In the genomic region with DNA sequence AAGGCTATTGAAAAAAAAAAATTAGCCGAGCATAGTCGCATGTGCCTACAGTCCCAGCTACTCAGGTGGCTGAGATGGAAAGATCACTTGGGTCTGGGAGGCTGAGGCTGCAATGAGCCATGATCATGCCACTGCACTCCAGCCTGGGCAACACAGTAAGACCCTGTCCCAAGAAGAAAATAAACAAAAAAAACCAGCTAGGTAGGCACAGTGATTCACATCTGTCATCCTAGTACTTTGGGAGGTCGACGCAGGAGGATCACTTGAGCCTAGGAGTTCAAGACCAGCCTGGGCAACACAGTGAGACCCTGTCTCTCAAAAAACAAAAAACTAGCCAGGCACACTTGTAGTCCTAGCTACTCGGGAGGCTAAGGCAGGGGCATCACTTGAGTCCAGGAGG, we compare ENCODE assay signal across 19 cellular contexts. TPM values are rescaled to one million over a fixed set of nuclear protein-coding genes. Genes with fewer than 3 reads are reported as not detected.
"Had no signal": no experiment of that assay in that cellular context is flagged by ENCODE, and none has a peak within 500 bp of the region (broad histone marks: within the 10 kb centered on the region; RNA-seq: fewer than 3 reads in every experiment).

No MANE protein-coding gene starts in this region.

- DNase-seq: effector memory CD4-positive, alpha-beta T cell; heart left ventricle; hypothalamus; mammary epithelial cell; naive thymus-derived CD4-positive, alpha-beta T cell; small intestine; stimulated activated CD4-positive, alpha-beta T cell treated with anti-CD3 and anti-CD28 coated beads, Interleukin-2, amount 100 ng/mL, for 48 hours; tibial artery; upper lobe of right lung had no signal

- H3K27me3 Mint-ChIP-seq: naive thymus-derived CD4-positive, alpha-beta T cell; stimulated activated naive CD8-positive, alpha-beta T cell treated with anti-CD3 and anti-CD28 coated beads, Interleukin-15, Interleukin-2, amounts not matched to agents 100 ng/mL and 50 ng/mL, for 24 hours had no signal

- H3K27ac Mint-ChIP-seq: stimulated activated naive CD8-positive, alpha-beta T cell treated with anti-CD3 and anti-CD28 coated beads, Interleukin-15, Interleukin-2, amounts not matched to agents 100 ng/mL and 50 ng/mL, for 24 hours had no signal

- H3K9me3 ChIP-seq: heart left ventricle, neutrophil, right atrium auricular region, tibial artery, upper lobe of right lung, vagina had no signal

- FAIRE-seq: endometrium, frontal cortex, islet of Langerhans, small intestine had no signal

- H3K27me3 ChIP-seq: heart left ventricle, neutrophil, right atrium auricular region, tibial artery, upper lobe of right lung, vagina had no signal

- H3K27ac ChIP-seq: heart left ventricle, neutrophil, right atrium auricular region, tibial artery, upper lobe of right lung, vagina had no signal

- H3K4me3 Mint-ChIP-seq: naive thymus-derived CD4-positive, alpha-beta T cell; stimulated activated naive CD8-positive, alpha-beta T cell treated with anti-CD3 and anti-CD28 coated beads, Interleukin-15, Interleukin-2, amounts not matched to agents 100 ng/mL and 50 ng/mL, for 24 hours had no signal

- ATAC-seq: esophagus mucosa; heart left ventricle; naive thymus-derived CD4-positive, alpha-beta T cell; upper lobe of right lung had no signal

- H3K4me3 ChIP-seq: heart left ventricle, right atrium auricular region, tibial artery, upper lobe of right lung, vagina had no signal

- H3K9me3 Mint-ChIP-seq: stimulated activated naive CD8-positive, alpha-beta T cell treated with anti-CD3 and anti-CD28 coated beads, Interleukin-15, Interleukin-2, amounts not matched to agents 100 ng/mL and 50 ng/mL, for 24 hours had no signal

- H3K4me1 ChIP-seq: upper lobe of right lung had no signal

RNA-seq across cellular contexts. Expression of gene MMP19, which starts 33.5 kb away (rescaled TPM):
- total RNA-seq: frontal cortex, temporal lobe had no signal
- polyA plus RNA-seq: naive thymus-derived CD4-positive, alpha-beta T cell; neural cell had no signal
